Comparison of ENCODE assay signal across 8 cellular contexts in genomic region chr20:47785900-47786762, GRCh38. TPM values are rescaled to one million over a fixed set of nuclear protein-coding genes. Genes with fewer than 3 reads are reported as not detected.
DNase-seq lines count a peak whose midpoint lies in the region; ATAC-seq, FAIRE-seq and TF ChIP-seq lines count a peak whose summit lies in the region.

No MANE protein-coding gene starts in this region.

- no peak overlapping the region for H3K27ac ChIP-seq in CD4-positive, alpha-beta memory T cell (ENCODE audit: low read depth, low read length)
- H3K27ac ChIP-seq in H9 (ENCODE audit: insufficient read length, low read depth, low read length) (no peak overlapping the region), PC-9 (peak overlapping the region; percentile 94), kidney (ENCODE audit: low read depth in 2 of 2, low read length in 2 of 2) (peak overlapping the region; percentile 71 to 89), skeletal muscle tissue (ENCODE audit: low read depth, low read length) (peak overlapping the region; percentile 64)

- no peaks in the 10 kb centered on the region for H3K9me2 ChIP-seq in PC-9 (ENCODE audit: insufficient read depth)

- H3K9me3 ChIP-seq in CD4-positive, alpha-beta memory T cell (ENCODE audit: control insufficient read depth in 1 of 2, low read length in 2 of 2): no peaks in the 10 kb centered on the region
- H3K9me3 ChIP-seq in H9 (ENCODE audit: control insufficient read depth, low read depth, low read length) (no peaks in the 10 kb centered on the region), PC-9 (ENCODE audit: insufficient read depth, low read depth) (no peaks in the 10 kb centered on the region), kidney (ENCODE audit: control insufficient read depth in 1 of 2, low read length in 2 of 2) (no peaks in the 10 kb centered on the region), skeletal muscle tissue (ENCODE audit: control insufficient read depth in 3 of 3, low read length in 3 of 3) (no peaks in the 10 kb centered on the region)

- H2AK5ac ChIP-seq in H9 (ENCODE audit: insufficient read length, low read length): no peak overlapping the region

- H3K56ac ChIP-seq in H9 (ENCODE audit: insufficient read length, low read depth, low read length): no peak overlapping the region

- TF ChIP-seq CTCF in H9 (conservative IDR thresholded peaks at IDR 0.05) (peak; percentile 78), PC-9 (conservative IDR thresholded peaks at IDR 0.05) (peak; percentile 88), kidney (IDR thresholded peaks at IDR 0.05; ENCODE audit: borderline replicate concordance, extremely low read depth, insufficient read depth) (peak; percentile 53)

- no peak overlapping the region for H3K4ac ChIP-seq in H9 (ENCODE audit: low read depth, low read length)

- H3K36me3 ChIP-seq in CD4-positive, alpha-beta memory T cell (ENCODE audit: insufficient read depth, low read length): no peaks in the 10 kb centered on the region
- peaks cover 29% of the 10 kb centered on the region; the same call in 1 of the 2 replicates for H3K36me3 ChIP-seq in PC-9 (ENCODE audit: low read depth)
- H3K36me3 ChIP-seq in kidney (ENCODE audit: control insufficient read depth in 1 of 2, insufficient read depth in 2 of 2, low read length in 2 of 2): no peaks in the 10 kb centered on the region
- H3K36me3 ChIP-seq in skeletal muscle tissue (ENCODE audit: control insufficient read depth in 3 of 3, insufficient read depth in 3 of 3, low read length in 3 of 3): no peaks in the 10 kb centered on the region

- peaks cover 39% of the 10 kb centered on the region for H3K27me3 ChIP-seq in CD4-positive, alpha-beta memory T cell (ENCODE audit: insufficient read depth, low read length)
- H3K27me3 ChIP-seq in H9 (ENCODE audit: insufficient read depth, low read length) (peaks cover 13% of the 10 kb centered on the region; the same call in 1 of the 2 replicates), PC-9 (ENCODE audit: insufficient read depth, low read depth) (no peaks in the 10 kb centered on the region), skeletal muscle tissue (ENCODE audit: control insufficient read depth in 3 of 3, insufficient read depth in 3 of 3, low read length in 3 of 3) (peaks cover 28 to 38% (median 36%) of the 10 kb centered on the region in 3 donors)

- H4K5ac ChIP-seq in H9 (ENCODE audit: insufficient read length, low read depth, low read length): no peak overlapping the region

- peak overlapping the region; percentile 46 to 88 (median 73) for H3K4me3 Mint-ChIP-seq in CD4-positive, alpha-beta memory T cell
- peak overlapping the region; percentile 75 to 94 for H3K4me3 Mint-ChIP-seq in H9

- no peak overlapping the region for H2BK120ac ChIP-seq in H9 (ENCODE audit: low read depth, low read length, poor library complexity, severe bottlenecking)

- no peak overlapping the region for H3T11ph ChIP-seq in H9 (ENCODE audit: low read length)

- H3K27ac Mint-ChIP-seq in CD4-positive, alpha-beta memory T cell: no peak overlapping the region
- H3K27ac Mint-ChIP-seq in H9: peak overlapping the region in 1 of 3 experiments; percentile 87; a peak in 1 of 7 replicates

- H3K27me3 Mint-ChIP-seq in CD4-positive, alpha-beta memory T cell: peaks cover 44 to 53% of the 10 kb centered on the region in 2 donors
- H3K27me3 Mint-ChIP-seq in H9 (ENCODE audit: low read depth): peaks cover 45% of the 10 kb centered on the region

- no peaks in the 10 kb centered on the region for H3K79me2 ChIP-seq in H9 (ENCODE audit: insufficient read depth, low read length)
- H3K79me2 ChIP-seq in PC-9 (ENCODE audit: low read depth): peaks cover 80% of the 10 kb centered on the region

- intact Hi-C loops in CD4-positive, alpha-beta memory T cell (cut with micrococcal nuclease): no loop called here
- intact Hi-C loops in PC-9 (cut with micrococcal nuclease; ENCODE audit: unreplicated experiment): loop anchor here (1.0 to 10.0 kb wide), 13 partner anchors 31 to 835 kb away; no protein-coding TSS in a partner anchor
- intact Hi-C loops in kidney (cut with DNase I): loop anchor here (10.0 kb wide), 1 partner anchor 829 kb away; no protein-coding TSS in a partner anchor

- H4K8ac ChIP-seq in H9 (replicated peaks; ENCODE audit: insufficient read length, low read depth, low read length): no peak overlapping the region

- CTCF ChIA-PET in CD4-positive, alpha-beta memory T cell (lab: Charles Lee; ENCODE audit: partially characterized antibody): interaction anchor here (0.6 kb wide), 1 partner anchor 449 kb away, joined by 3 read pairs; no protein-coding TSS in a partner anchor
- CTCF ChIA-PET in PC-9 (lab: Charles Lee): interaction anchor here (0.6 to 1.6 kb wide), 11 partner anchors 24 to 1422 kb away, joined by 3 to 10 read pairs (median 5); no protein-coding TSS in a partner anchor

- H3K9ac ChIP-seq in H9 (ENCODE audit: extremely low read depth, insufficient read length, low read length) (peak overlapping the region; percentile 27), kidney (ENCODE audit: low read length in 2 of 2) (peak overlapping the region; percentile 26 to 83), skeletal muscle tissue (ENCODE audit: low read depth in 1 of 3, low read length in 3 of 3) (peak overlapping the region; percentile 58 to 74 (median 70))

- H3K4me1 ChIP-seq in CD4-positive, alpha-beta memory T cell (ENCODE audit: insufficient read depth, low read length): peaks cover 13% of the 10 kb centered on the region
- H3K4me1 ChIP-seq in H9 (ENCODE audit: insufficient read depth, low read length) (peaks cover 3% of the 10 kb centered on the region), PC-9 (replicated peaks; ENCODE audit: insufficient read depth) (peaks cover 67% of the 10 kb centered on the region), kidney (ENCODE audit: control insufficient read depth in 1 of 2, insufficient read depth in 1 of 2, low read depth in 1 of 2, low read length in 2 of 2) (peaks cover 9% of the 10 kb centered on the region in 2 donors), skeletal muscle tissue (ENCODE audit: control insufficient read depth in 3 of 3, insufficient read depth in 3 of 3, low read length in 3 of 3) (peaks cover 17 to 33% (median 22%) of the 10 kb centered on the region in 3 donors)

- H3K9me3 Mint-ChIP-seq in CD4-positive, alpha-beta memory T cell: no peaks in the 10 kb centered on the region
- no peaks in the 10 kb centered on the region for H3K9me3 Mint-ChIP-seq in H9

- H3K18ac ChIP-seq in H9 (ENCODE audit: insufficient read length, low read depth, low read length): peak overlapping the region; percentile 22

- H4K20me1 ChIP-seq in H9 (ENCODE audit: control insufficient read depth, insufficient read depth, insufficient read length): peaks cover 4% of the 10 kb centered on the region
- peaks cover 33% of the 10 kb centered on the region for H4K20me1 ChIP-seq in PC-9 (ENCODE audit: insufficient read depth)

- no peak for FAIRE-seq in kidney (lab: Jason Lieb, UNC)

- no peak overlapping the region; the same call in 1 of the 2 replicates for H2BK15ac ChIP-seq in H9 (ENCODE audit: low read depth, low read length)

- DNase-seq in CD4-positive, alpha-beta memory T cell: no peak
- DNase-seq in H9 (peak; percentile 67), PC-9 (peak; percentile 77 to 87), dedifferentiated amniotic fluid mesenchymal stem cell (ENCODE audit: extremely low spot score) (peak; percentile 84), kidney (peak; percentile 88), NCI-H2107 treated with DMSO at 0.1 percent for 48 hours (lab: John Stamatoyannopoulos, UW; ENCODE audit: unreplicated experiment) (no peak)

- no peak overlapping the region for H2BK12ac ChIP-seq in H9 (ENCODE audit: insufficient read length, low read depth, low read length)

- H3K4me2 ChIP-seq in H9 (ENCODE audit: insufficient read depth, insufficient read length, low read length) (peak overlapping the region; percentile 87), PC-9 (peak overlapping the region; percentile 89)

- H2AFZ ChIP-seq in H9 (ENCODE audit: low read length) (no peak overlapping the region), PC-9 (peak overlapping the region; percentile 49; the same call in 1 of the 2 replicates)

- H3K4me1 Mint-ChIP-seq in CD4-positive, alpha-beta memory T cell: peaks cover 0 to 23% (median 12%) of the 10 kb centered on the region in 4 donors
- peaks cover 33 to 34% of the 10 kb centered on the region in 2 experiments for H3K4me1 Mint-ChIP-seq in H9

- peak overlapping the region; percentile 2; the same call in 1 of the 2 replicates for H3K14ac ChIP-seq in H9 (ENCODE audit: insufficient read depth, low read length)

- no peak overlapping the region for H3K23ac ChIP-seq in H9 (ENCODE audit: insufficient read length, low read depth, low read length)

- ATAC-seq in HG02938 (IDR thresholded peaks at IDR 0.05; ENCODE audit: unreplicated experiment): no peak

- no peak overlapping the region for H2BK20ac ChIP-seq in H9 (ENCODE audit: low read depth, low read length, poor library complexity, severe bottlenecking)

- H3K4me3 ChIP-seq in CD4-positive, alpha-beta memory T cell (ENCODE audit: low read length in 2 of 2): no peak overlapping the region
- H3K4me3 ChIP-seq in PC-9 (peak overlapping the region; percentile 84), kidney (ENCODE audit: low read length in 2 of 2) (peak overlapping the region; percentile 68 to 72), skeletal muscle tissue (ENCODE audit: low read length in 3 of 3) (peak overlapping the region; percentile 77 to 78 (median 78))

- peaks cover 10% of the 10 kb centered on the region for H3K23me2 ChIP-seq in H9 (ENCODE audit: insufficient read length, low read depth, low read length, poor library complexity, severe bottlenecking)

- peaks cover 0 to 3% of the 10 kb centered on the region in 2 donors for H3K36me3 Mint-ChIP-seq in CD4-positive, alpha-beta memory T cell
- H3K36me3 Mint-ChIP-seq in H9 (ENCODE audit: insufficient read depth in 1 of 3, low read depth in 3 of 3): no peaks in the 10 kb centered on the region; a peak in 1 of 7 replicates

- H4K91ac ChIP-seq in H9 (ENCODE audit: insufficient read length, low read depth, low read length): no peak overlapping the region

- POLR2A ChIA-PET in CD4-positive, alpha-beta memory T cell (lab: Charles Lee; ENCODE audit: partially characterized antibody): no interaction called here
- POLR2A ChIA-PET in PC-9 (lab: Charles Lee; ENCODE audit: unreplicated experiment): interaction anchor here (0.6 to 1.6 kb wide), 11 partner anchors 14 to 834 kb away, joined by 3 to 9 read pairs (median 3); no protein-coding TSS in a partner anchor

- H3F3A ChIP-seq in PC-9 (ENCODE audit: insufficient read depth, low read depth): peaks cover 52% of the 10 kb centered on the region

- BruUV-seq in PC-9 (replicated peaks; lab: Mats Ljungman, UMichigan): TSS peak; percentile 69

- no CpG with 5 or more reads among the region's 77 CpGs for WGBS in H9 (ENCODE audit: extremely low coverage, insufficient read length, low lambda C conversion rate)

- H3K79me1 ChIP-seq in H9 (ENCODE audit: insufficient read depth, low read depth, low read length, poor library complexity, severe bottlenecking): no peaks in the 10 kb centered on the region

- H2BK5ac ChIP-seq in H9 (ENCODE audit: insufficient read length, low read length): no peak overlapping the region

RNA-seq across cellular contexts. Expression of gene SULF2, which starts 0.8 kb away (rescaled TPM):
- total RNA-seq in CD4-positive, alpha-beta memory T cell: 1 to 10 TPM in 1 of 2 experiments, under 1 TPM in 1; 0.55 to 1.3 TPM
- under 1 TPM; 0.16 to 0.55 TPM for polyA plus RNA-seq in CD4-positive, alpha-beta memory T cell
- total RNA-seq in H9 (2021) (30.9 and 31.2 TPM in 2 replicates), PC-9 (2021) (439 and 495 TPM in 2 replicates), kidney (257 TPM), skeletal muscle tissue (32.9 TPM)
- polyA plus RNA-seq in kidney (ENCODE audit: insufficient read depth, low read depth, low replicate concordance): 85.1 TPM

Comparison
In these comparisons a context has a peak if more than half of its experiments do, and no peak if none do; other contexts are left out.
1. DNase-seq: peak in H9 (single experiment), PC-9 (2 of 2), dedifferentiated amniotic fluid mesenchymal stem cell (single experiment) and kidney (single experiment); none in CD4-positive, alpha-beta memory T cell (0 of 5) and NCI-H2107 treated with DMSO at 0.1 percent for 48 hours (single experiment).
2. H3K27ac ChIP-seq: peak in PC-9 (single experiment), kidney (2 of 2) and skeletal muscle tissue (single experiment); none in CD4-positive, alpha-beta memory T cell (single experiment) and H9 (single experiment).
3. H3K4me3 ChIP-seq: peak in PC-9 (single experiment), kidney (2 of 2) and skeletal muscle tissue (3 of 3); none in CD4-positive, alpha-beta memory T cell (0 of 2).
4. RNA of gene SULF2, which starts 0.8 kb away (total RNA-seq): 439 to 495 TPM in PC-9, 257 TPM in kidney (single experiment), 32.9 TPM in skeletal muscle tissue (single experiment) and 30.9 to 31.2 TPM in H9; 0.55 to 1.3 TPM in CD4-positive, alpha-beta memory T cell; every median in the first group is over 10 times any median in the second.
5. Peak in every context shown above with its lines, with median percentiles within 50 percentile points of each other: H3K9ac ChIP-seq and CTCF ChIP-seq.